In the genomic region with DNA sequence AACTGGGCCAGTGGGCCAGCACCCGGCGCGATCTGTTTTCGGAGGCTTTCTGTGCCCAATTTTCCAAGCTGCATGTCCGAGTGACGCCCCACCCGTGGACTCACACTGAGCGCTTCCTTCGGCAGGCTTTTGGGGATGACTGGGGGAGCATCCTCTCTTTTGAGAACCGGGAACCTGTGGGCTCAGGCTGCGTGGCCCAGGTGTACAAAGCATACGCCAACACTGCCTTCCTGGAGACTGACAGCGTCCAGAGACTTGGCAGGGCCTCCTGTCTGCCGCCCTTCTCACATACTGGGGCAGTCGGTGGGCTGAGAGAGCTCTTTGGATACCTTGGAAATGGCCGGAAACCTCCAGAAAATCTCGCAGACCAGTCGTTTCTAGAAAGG, we compare ENCODE assay signal across 8 cellular contexts.
DNase-seq lines count a peak whose midpoint lies in the region; ATAC-seq and TF ChIP-seq lines count a peak whose summit lies in the region.

No MANE protein-coding gene starts in this region.

- no peaks in the 10 kb centered on the region for H3K9me3 ChIP-seq in Loucy (ENCODE audit: insufficient read depth, low read depth, low read length)
- H3K9me3 ChIP-seq in duodenal mucosa (ENCODE audit: control insufficient read depth in 1 of 2, low read length in 2 of 2), result no peaks in the 10 kb centered on the region
- no peaks in the 10 kb centered on the region for H3K9me3 ChIP-seq in muscle layer of duodenum (ENCODE audit: control insufficient read depth in 1 of 2, low read length in 2 of 2)

- H3K9ac ChIP-seq in Loucy (ENCODE audit: low read depth, low read length, poor library complexity, severe bottlenecking) (peak overlapping the region; percentile 67), duodenal mucosa (ENCODE audit: low read depth in 1 of 2, low read length in 2 of 2) (peak overlapping the region; percentile 71 to 77)

- H3K27ac ChIP-seq in duodenal mucosa (ENCODE audit: low read depth, low read length) (no peak overlapping the region), muscle layer of duodenum (ENCODE audit: low read length) (no peak overlapping the region)

- peak overlapping the region; percentile 71 for H3K4me3 ChIP-seq in AG04449 (ENCODE audit: low read depth, low read length)
- peak overlapping the region; percentile 74 for H3K4me3 ChIP-seq in Loucy (ENCODE audit: low read length, poor library complexity, severe bottlenecking)
- peak overlapping the region; percentile 73 to 82 for H3K4me3 ChIP-seq in duodenal mucosa (ENCODE audit: low read depth in 1 of 2, low read length in 2 of 2)
- H3K4me3 ChIP-seq in muscle layer of duodenum (ENCODE audit: low read depth in 1 of 2, low read length in 2 of 2), result peak overlapping the region; percentile 65 to 82

- H4K20me1 ChIP-seq in Loucy (ENCODE audit: insufficient read depth, low read length, poor library complexity, severe bottlenecking), result peaks cover 8% of the 10 kb centered on the region

- no peaks in the 10 kb centered on the region; the same call in 1 of the 2 replicates for H3K36me3 ChIP-seq in Loucy (ENCODE audit: insufficient read depth, low read length)
- peaks cover 0 to 2% of the 10 kb centered on the region in 2 donors for H3K36me3 ChIP-seq in duodenal mucosa (ENCODE audit: control insufficient read depth in 1 of 2, insufficient read depth in 2 of 2, low read length in 2 of 2)
- peaks cover 0 to 9% of the 10 kb centered on the region in 2 donors for H3K36me3 ChIP-seq in muscle layer of duodenum (ENCODE audit: control insufficient read depth in 1 of 2, insufficient read depth in 2 of 2, low read length in 2 of 2)

- no peak for TF ChIP-seq CTCF in AG04449 (IDR thresholded peaks at IDR 0.05; ENCODE audit: insufficient read depth, low read length, missing control alignments)
- TF ChIP-seq CTCF in Loucy (conservative IDR thresholded peaks at IDR 0.05; ENCODE audit: low read length), result no peak

- H3F3A ChIP-seq in Loucy (ENCODE audit: low read depth), result no peaks in the 10 kb centered on the region

- in situ Hi-C loops in KBM-7 (cut with MboI; ENCODE audit: low pct_unique_long_range_greater_than_20kb, low sequenced_read_pairs), result no loop called here

- H3K4me2 ChIP-seq in Loucy (ENCODE audit: low read depth, low read length, poor library complexity, severe bottlenecking), result peak overlapping the region; percentile 97

- H3K79me2 ChIP-seq in Loucy (ENCODE audit: insufficient read depth, low read length), result peaks cover 35% of the 10 kb centered on the region

- DNase-seq in AG04449 (ENCODE audit: low read depth, low spot score) (no peak), RKO (ENCODE audit: low spot score) (no peak), KBM-7 (no peak)

- no peaks in the 10 kb centered on the region for H3K9me2 ChIP-seq in Loucy (replicated peaks; ENCODE audit: low read depth, low read length)

- H3K27me3 ChIP-seq in Loucy (ENCODE audit: insufficient read depth, low read length, poor library complexity, severe bottlenecking) (no peaks in the 10 kb centered on the region), duodenal mucosa (ENCODE audit: control insufficient read depth in 1 of 2, insufficient read depth in 2 of 2, low read length in 2 of 2) (no peaks in the 10 kb centered on the region), muscle layer of duodenum (ENCODE audit: low read depth, low read length) (no peaks in the 10 kb centered on the region)

- ATAC-seq in GM21723 (IDR thresholded peaks at IDR 0.05; ENCODE audit: unreplicated experiment), result no peak
- no peak for ATAC-seq in GM19467 (IDR thresholded peaks at IDR 0.05; ENCODE audit: unreplicated experiment)

- POLR2A ChIA-PET in AG04449 (lab: Yijun Ruan, JAX), result no interaction called here

- peak overlapping the region; percentile 64; the same call in 1 of the 2 replicates for H2AFZ ChIP-seq in Loucy (ENCODE audit: low read length)

- CTCF ChIA-PET in AG04449 (lab: Yijun Ruan, JAX), result interaction anchor here (1.1 to 4.8 kb wide), 10 partner anchors 8 to 860 kb away, joined by 3 to 39 read pairs (median 8); a partner anchor contains a TSS

- H3K4me1 ChIP-seq in Loucy (ENCODE audit: insufficient read depth, low read length, poor library complexity, severe bottlenecking), result peaks cover 39% of the 10 kb centered on the region
- peaks cover 11 to 24% of the 10 kb centered on the region in 2 donors for H3K4me1 ChIP-seq in duodenal mucosa (ENCODE audit: control insufficient read depth in 1 of 2, insufficient read depth in 2 of 2, low read length in 2 of 2)
- H3K4me1 ChIP-seq in muscle layer of duodenum (ENCODE audit: control insufficient read depth in 1 of 2, insufficient read depth in 2 of 2, low read length in 2 of 2), result peaks cover 12 to 16% of the 10 kb centered on the region in 2 donors
